10 cellular contexts compared by ENCODE assay signal in the genomic region with DNA sequence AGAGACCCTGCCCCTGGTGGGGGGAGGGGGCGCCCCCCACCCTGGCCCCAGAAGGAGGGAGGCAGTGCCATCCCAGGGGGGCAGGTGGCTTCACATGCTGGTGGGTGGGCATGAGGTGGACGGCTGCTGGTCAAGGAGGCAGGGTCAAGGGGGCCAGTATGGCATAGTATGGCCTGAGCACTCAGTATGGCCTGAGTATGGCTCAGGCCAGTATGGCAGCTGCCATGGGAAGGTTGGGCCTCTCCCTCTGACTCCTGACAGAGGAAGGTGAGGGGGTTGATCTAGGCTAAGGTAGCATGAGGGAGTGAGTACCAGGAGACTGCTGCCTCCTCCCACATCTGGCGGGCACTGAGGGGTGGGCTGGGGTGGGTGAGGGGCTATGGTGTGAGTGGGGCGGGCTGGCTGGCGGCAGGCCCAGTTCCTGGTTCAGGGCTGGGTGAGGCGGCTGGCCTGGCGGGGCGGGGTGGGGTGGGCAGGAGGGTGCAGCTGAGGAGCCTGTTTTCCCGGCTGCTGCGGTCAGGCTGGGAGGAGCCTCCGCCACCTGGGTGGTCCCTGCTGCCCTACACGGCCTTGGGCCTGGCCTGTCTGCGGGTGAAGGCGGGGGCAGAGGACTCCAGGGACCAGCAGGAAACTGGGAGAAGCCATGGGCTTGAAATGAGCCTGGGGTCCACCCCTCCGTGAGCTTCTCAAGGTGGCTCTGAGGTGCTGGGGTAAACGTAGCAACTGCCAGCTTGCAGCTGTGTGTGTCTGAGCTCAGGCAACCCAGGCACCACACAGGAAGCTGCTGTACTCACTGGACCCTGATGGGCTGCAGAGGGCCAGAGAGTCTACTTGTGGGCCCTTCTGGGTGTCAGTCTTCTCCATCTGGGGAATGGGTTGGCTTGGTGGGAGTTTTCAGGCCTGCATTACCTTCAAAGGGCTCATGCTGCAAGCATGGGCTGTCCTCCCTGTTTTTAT. TPM values are rescaled to one million over a fixed set of nuclear protein-coding genes. Genes with fewer than 3 reads are reported as not detected.
DNase-seq lines count a peak whose midpoint lies in the region; ATAC-seq and TF ChIP-seq lines count a peak whose summit lies in the region.
"Had no signal": no experiment of that assay in that cellular context is flagged by ENCODE, and none has a peak within 500 bp of the region (broad histone marks: within the 10 kb centered on the region; RNA-seq: fewer than 3 reads in every experiment).

No MANE protein-coding gene starts in this region.

- H3K4me1 Mint-ChIP-seq in activated naive CD8-positive, alpha-beta T cell (ENCODE audit: low read depth) = peaks cover 44% of the 10 kb centered on the region

- H3K36me3 ChIP-seq in gastrocnemius medialis = no peaks in the 10 kb centered on the region

- H3K27me3 ChIP-seq in gastrocnemius medialis = no peaks in the 10 kb centered on the region

- H3K9me3 Mint-ChIP-seq in activated naive CD8-positive, alpha-beta T cell (ENCODE audit: low read depth) = no peaks in the 10 kb centered on the region
- H3K9me3 Mint-ChIP-seq: T-helper 2 cell treated with Interferon-gamma antibody and Interleukin-4, amounts not matched to agents 5 μg/mL and 100 μg/mL, for 36 hours had no signal

- H3K4me3 Mint-ChIP-seq in activated naive CD8-positive, alpha-beta T cell = no peak overlapping the region
- H3K4me3 Mint-ChIP-seq: T-helper 2 cell treated with Interferon-gamma antibody and Interleukin-4, amounts not matched to agents 5 μg/mL and 100 μg/mL, for 36 hours had no signal

- peaks cover 25 to 26% of the 10 kb centered on the region in 2 donors for H3K4me1 ChIP-seq in gastrocnemius medialis

- in situ Hi-C loops in gastrocnemius medialis (cut with MboI; ENCODE audit: low sequenced_read_pairs in 4 of 4) = no loop called here

- no peak overlapping the region for H3K4me3 ChIP-seq in gastrocnemius medialis

- H3K27ac Mint-ChIP-seq in activated naive CD8-positive, alpha-beta T cell = peak overlapping the region; percentile 84
- H3K27ac Mint-ChIP-seq: T-helper 2 cell treated with Interferon-gamma antibody and Interleukin-4, amounts not matched to agents 5 μg/mL and 100 μg/mL, for 36 hours had no signal

- no peaks in the 10 kb centered on the region for H3K36me3 Mint-ChIP-seq in activated naive CD8-positive, alpha-beta T cell

- peak; percentile 50 for DNase-seq in ELF-1 (ENCODE audit: low read depth, low spot score)
- peak; percentile 76 for DNase-seq in iPS-NIHi11 (ENCODE audit: low spot score)
- no peak for DNase-seq in gastrocnemius medialis
- no peak for DNase-seq in activated naive CD4-positive, alpha-beta T cell treated with anti-CD3 and anti-CD28 coated beads, Interleukin-2, amount 50 U/mL, for 16 hours
- DNase-seq: cerebellar nuclear complex had no signal

- TF ChIP-seq CTCF in gastrocnemius medialis (IDR thresholded peaks at IDR 0.05 in 4 of 5, conservative IDR thresholded peaks at IDR 0.05 in 1 of 5) = no peak

- H3K27me3 Mint-ChIP-seq in activated naive CD8-positive, alpha-beta T cell = no peaks in the 10 kb centered on the region

- peak overlapping the region in 3 of 4 donors; percentile 14 to 42 (median 27) for H3K27ac ChIP-seq in gastrocnemius medialis

- no peaks in the 10 kb centered on the region for H3K9me3 ChIP-seq in gastrocnemius medialis

- TF ChIP-seq POLR2A in gastrocnemius medialis (IDR thresholded peaks at IDR 0.05) = no peak

- ATAC-seq in gastrocnemius medialis = no peak
- ATAC-seq in GM21529 (IDR thresholded peaks at IDR 0.05; ENCODE audit: unreplicated experiment) = no peak
- no peak for ATAC-seq in HG03108 (IDR thresholded peaks at IDR 0.05; ENCODE audit: unreplicated experiment)
- no peak for ATAC-seq in HG03521 (IDR thresholded peaks at IDR 0.05; ENCODE audit: unreplicated experiment)

- intact Hi-C loops in gastrocnemius medialis (cut with DNase I; ENCODE audit: low total_unique reads) = no loop called here

RNA-seq across cellular contexts. Expression of gene RAI1, which starts 57.0 kb away (rescaled TPM):
- 1 to 10 TPM; 2.1 to 6.7 (median 4.3) TPM for total RNA-seq in gastrocnemius medialis

Comparison
In these comparisons a context has a peak if more than half of its experiments do, and no peak if none do; other contexts are left out.
1. DNase-seq: peak in ELF-1 (single experiment) and iPS-NIHi11 (single experiment); none in gastrocnemius medialis (0 of 2) and activated naive CD4-positive, alpha-beta T cell treated with anti-CD3 and anti-CD28 coated beads, Interleukin-2, amount 50 U/mL, for 16 hours (single experiment).